In the genomic region with DNA sequence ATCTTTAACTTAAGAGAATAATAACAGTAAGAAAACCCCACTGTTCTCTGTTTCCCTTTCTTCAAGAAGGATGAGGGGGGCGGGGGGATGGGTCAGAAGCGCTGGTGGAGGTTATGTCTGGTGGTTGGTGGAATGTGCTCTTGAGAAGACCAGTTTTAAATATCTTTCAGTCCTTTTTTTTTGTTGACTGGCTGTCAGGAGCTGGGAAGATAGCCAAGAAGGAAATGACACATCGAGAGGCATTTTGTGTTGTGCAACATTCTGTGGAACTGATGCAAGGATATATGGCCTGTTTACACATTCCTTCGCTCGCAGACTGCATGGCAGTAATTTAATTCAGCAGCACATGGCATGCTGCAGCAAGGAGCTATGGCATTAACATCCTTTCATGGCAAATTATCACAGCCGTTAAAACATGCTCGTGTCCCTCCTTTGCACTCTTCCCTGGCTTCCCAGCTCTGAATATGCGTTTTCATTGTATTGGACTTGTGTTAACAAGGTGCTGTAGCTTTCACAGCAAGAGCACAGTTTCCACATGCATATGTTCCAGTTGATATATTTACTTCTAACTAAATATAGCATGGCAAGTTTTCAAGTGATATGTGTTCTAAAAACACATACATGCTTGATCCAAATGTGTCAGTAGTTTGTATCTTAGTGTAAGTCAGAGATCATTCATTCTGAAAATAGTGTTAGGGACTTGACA, we compare ENCODE assay signal across 1 cellular context.
TF ChIP-seq lines count a peak whose summit lies in the region.

No MANE protein-coding gene starts in this region.

TF ChIP-seq in K562, 482 proteins besides CTCF, POLR2A, EP300 and RAD21 (continued from another document and continues in another):
- TF ChIP-seq, protein P1, sequence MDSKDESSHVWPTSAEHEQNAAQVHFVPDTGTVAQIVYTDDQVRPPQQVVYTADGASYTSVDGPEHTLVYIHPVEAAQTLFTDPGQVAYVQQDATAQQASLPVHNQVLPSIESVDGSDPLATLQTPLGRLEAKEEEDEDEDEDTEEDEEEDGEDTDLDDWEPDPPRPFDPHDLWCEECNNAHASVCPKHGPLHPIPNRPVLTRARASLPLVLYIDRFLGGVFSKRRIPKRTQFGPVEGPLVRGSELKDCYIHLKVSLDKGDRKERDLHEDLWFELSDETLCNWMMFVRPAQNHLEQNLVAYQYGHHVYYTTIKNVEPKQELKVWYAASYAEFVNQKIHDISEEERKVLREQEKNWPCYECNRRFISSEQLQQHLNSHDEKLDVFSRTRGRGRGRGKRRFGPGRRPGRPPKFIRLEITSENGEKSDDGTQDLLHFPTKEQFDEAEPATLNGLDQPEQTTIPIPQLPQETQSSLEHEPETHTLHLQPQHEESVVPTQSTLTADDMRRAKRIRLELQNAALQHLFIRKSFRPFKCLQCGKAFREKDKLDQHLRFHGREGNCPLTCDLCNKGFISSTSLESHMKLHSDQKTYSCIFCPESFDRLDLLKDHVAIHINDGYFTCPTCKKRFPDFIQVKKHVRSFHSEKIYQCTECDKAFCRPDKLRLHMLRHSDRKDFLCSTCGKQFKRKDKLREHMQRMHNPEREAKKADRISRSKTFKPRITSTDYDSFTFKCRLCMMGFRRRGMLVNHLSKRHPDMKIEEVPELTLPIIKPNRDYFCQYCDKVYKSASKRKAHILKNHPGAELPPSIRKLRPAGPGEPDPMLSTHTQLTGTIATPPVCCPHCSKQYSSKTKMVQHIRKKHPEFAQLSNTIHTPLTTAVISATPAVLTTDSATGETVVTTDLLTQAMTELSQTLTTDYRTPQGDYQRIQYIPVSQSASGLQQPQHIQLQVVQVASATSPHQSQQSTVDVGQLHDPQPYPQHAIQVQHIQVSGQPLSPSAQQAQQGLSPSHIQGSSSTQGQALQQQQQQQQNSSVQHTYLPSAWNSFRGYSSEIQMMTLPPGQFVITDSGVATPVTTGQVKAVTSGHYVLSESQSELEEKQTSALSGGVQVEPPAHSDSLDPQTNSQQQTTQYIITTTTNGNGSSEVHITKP (IDR thresholded peaks at IDR 0.05; ENCODE audit: partially characterized antibody): no peak
- TF ChIP-seq GATAD2A (IDR thresholded peaks at IDR 0.05) (no peak), ZNF584 (CRISPR knock-in tag; IDR thresholded peaks at IDR 0.05; ENCODE audit: low read depth) (peak; percentile 92), TCFL5 (CRISPR knock-in tag; conservative IDR thresholded peaks at IDR 0.05) (no peak), CC2D1A (IDR thresholded peaks at IDR 0.05) (peak; percentile 48; the same call in 1 of the 2 replicates), ZNF212 (CRISPR knock-in tag; IDR thresholded peaks at IDR 0.05) (no peak), POLR2AphosphoS5 (IDR thresholded peaks at IDR 0.05; ENCODE audit: control insufficient read depth, insufficient read depth, low read depth, low read length) (peak; percentile 62; the same call in 1 of the 2 replicates), ZNF444 (CRISPR knock-in tag; IDR thresholded peaks at IDR 0.05) (no peak), DACH1 (IDR thresholded peaks at IDR 0.05; ENCODE audit: partially characterized antibody) (peak; percentile 97), NR2C2 (CRISPR knock-in tag; IDR thresholded peaks at IDR 0.05) (no peak), NR2C2 (tag; IDR thresholded peaks at IDR 0.05) (peak; percentile 77), ZNF583 (CRISPR knock-in tag; IDR thresholded peaks at IDR 0.05) (no peak), ZNF695 (CRISPR knock-in tag; IDR thresholded peaks at IDR 0.05) (no peak), NCOA2 (IDR thresholded peaks at IDR 0.05; ENCODE audit: partially characterized antibody in 2 of 2) (peak in 1 of 2 experiments; percentile 13), TCF3 (CRISPR knock-in tag; IDR thresholded peaks at IDR 0.05) (peak; percentile 43; the same call in 1 of the 2 replicates), ILK (tag; IDR thresholded peaks at IDR 0.05; ENCODE audit: borderline replicate concordance, low read depth) (no peak), MCM5 (IDR thresholded peaks at IDR 0.05; ENCODE audit: low read depth) (no peak), ZFPM2 (CRISPR knock-in tag; IDR thresholded peaks at IDR 0.05) (no peak), ESRRA (IDR thresholded peaks at IDR 0.05; ENCODE audit: borderline replicate concordance, low read depth) (0 out of 2 replicates have a peak, but pooled peaks have one; percentile 42), NFRKB (IDR thresholded peaks at IDR 0.05; ENCODE audit: low read depth) (peak; percentile 97), CBFA2T2 (conservative IDR thresholded peaks at IDR 0.05) (no peak), ZNF347 (CRISPR knock-in tag; IDR thresholded peaks at IDR 0.05; ENCODE audit: low read depth) (no peak), SP1 (CRISPR knock-in tag; IDR thresholded peaks at IDR 0.05) (no peak), RHOXF2B (CRISPR knock-in tag; conservative IDR thresholded peaks at IDR 0.05) (peak; percentile 56; the same call in 1 of the 2 replicates), POLR2B (IDR thresholded peaks at IDR 0.05; ENCODE audit: low read depth, partially characterized antibody) (peak; percentile 61), MECOM (CRISPR knock-in tag; IDR thresholded peaks at IDR 0.05) (peak; percentile 90)
- TF ChIP-seq, protein P2, sequence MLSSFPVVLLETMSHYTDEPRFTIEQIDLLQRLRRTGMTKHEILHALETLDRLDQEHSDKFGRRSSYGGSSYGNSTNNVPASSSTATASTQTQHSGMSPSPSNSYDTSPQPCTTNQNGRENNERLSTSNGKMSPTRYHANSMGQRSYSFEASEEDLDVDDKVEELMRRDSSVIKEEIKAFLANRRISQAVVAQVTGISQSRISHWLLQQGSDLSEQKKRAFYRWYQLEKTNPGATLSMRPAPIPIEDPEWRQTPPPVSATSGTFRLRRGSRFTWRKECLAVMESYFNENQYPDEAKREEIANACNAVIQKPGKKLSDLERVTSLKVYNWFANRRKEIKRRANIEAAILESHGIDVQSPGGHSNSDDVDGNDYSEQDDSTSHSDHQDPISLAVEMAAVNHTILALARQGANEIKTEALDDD (IDR thresholded peaks at IDR 0.05): peak; percentile 96
- TF ChIP-seq, protein P3, sequence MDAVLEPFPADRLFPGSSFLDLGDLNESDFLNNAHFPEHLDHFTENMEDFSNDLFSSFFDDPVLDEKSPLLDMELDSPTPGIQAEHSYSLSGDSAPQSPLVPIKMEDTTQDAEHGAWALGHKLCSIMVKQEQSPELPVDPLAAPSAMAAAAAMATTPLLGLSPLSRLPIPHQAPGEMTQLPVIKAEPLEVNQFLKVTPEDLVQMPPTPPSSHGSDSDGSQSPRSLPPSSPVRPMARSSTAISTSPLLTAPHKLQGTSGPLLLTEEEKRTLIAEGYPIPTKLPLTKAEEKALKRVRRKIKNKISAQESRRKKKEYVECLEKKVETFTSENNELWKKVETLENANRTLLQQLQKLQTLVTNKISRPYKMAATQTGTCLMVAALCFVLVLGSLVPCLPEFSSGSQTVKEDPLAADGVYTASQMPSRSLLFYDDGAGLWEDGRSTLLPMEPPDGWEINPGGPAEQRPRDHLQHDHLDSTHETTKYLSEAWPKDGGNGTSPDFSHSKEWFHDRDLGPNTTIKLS (IDR thresholded peaks at IDR 0.05; ENCODE audit: borderline replicate concordance, low read depth): peak; percentile 63; the same call in 1 of the 2 replicates
- TF ChIP-seq, protein P4, sequence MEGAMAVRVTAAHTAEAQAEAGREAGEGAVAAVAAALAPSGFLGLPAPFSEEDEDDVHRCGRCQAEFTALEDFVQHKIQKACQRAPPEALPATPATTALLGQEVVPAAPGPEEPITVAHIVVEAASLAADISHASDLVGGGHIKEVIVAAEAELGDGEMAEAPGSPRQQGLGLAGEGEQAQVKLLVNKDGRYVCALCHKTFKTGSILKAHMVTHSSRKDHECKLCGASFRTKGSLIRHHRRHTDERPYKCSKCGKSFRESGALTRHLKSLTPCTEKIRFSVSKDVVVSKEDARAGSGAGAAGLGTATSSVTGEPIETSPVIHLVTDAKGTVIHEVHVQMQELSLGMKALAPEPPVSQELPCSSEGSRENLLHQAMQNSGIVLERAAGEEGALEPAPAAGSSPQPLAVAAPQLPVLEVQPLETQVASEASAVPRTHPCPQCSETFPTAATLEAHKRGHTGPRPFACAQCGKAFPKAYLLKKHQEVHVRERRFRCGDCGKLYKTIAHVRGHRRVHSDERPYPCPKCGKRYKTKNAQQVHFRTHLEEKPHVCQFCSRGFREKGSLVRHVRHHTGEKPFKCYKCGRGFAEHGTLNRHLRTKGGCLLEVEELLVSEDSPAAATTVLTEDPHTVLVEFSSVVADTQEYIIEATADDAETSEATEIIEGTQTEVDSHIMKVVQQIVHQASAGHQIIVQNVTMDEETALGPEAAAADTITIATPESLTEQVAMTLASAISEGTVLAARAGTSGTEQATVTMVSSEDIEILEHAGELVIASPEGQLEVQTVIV (CRISPR knock-in tag; IDR thresholded peaks at IDR 0.05; ENCODE audit: borderline replicate concordance): no peak
- TF ChIP-seq, protein P5, sequence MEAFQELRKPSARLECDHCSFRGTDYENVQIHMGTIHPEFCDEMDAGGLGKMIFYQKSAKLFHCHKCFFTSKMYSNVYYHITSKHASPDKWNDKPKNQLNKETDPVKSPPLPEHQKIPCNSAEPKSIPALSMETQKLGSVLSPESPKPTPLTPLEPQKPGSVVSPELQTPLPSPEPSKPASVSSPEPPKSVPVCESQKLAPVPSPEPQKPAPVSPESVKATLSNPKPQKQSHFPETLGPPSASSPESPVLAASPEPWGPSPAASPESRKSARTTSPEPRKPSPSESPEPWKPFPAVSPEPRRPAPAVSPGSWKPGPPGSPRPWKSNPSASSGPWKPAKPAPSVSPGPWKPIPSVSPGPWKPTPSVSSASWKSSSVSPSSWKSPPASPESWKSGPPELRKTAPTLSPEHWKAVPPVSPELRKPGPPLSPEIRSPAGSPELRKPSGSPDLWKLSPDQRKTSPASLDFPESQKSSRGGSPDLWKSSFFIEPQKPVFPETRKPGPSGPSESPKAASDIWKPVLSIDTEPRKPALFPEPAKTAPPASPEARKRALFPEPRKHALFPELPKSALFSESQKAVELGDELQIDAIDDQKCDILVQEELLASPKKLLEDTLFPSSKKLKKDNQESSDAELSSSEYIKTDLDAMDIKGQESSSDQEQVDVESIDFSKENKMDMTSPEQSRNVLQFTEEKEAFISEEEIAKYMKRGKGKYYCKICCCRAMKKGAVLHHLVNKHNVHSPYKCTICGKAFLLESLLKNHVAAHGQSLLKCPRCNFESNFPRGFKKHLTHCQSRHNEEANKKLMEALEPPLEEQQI (IDR thresholded peaks at IDR 0.05): peak; percentile 69
- TF ChIP-seq, protein P6, sequence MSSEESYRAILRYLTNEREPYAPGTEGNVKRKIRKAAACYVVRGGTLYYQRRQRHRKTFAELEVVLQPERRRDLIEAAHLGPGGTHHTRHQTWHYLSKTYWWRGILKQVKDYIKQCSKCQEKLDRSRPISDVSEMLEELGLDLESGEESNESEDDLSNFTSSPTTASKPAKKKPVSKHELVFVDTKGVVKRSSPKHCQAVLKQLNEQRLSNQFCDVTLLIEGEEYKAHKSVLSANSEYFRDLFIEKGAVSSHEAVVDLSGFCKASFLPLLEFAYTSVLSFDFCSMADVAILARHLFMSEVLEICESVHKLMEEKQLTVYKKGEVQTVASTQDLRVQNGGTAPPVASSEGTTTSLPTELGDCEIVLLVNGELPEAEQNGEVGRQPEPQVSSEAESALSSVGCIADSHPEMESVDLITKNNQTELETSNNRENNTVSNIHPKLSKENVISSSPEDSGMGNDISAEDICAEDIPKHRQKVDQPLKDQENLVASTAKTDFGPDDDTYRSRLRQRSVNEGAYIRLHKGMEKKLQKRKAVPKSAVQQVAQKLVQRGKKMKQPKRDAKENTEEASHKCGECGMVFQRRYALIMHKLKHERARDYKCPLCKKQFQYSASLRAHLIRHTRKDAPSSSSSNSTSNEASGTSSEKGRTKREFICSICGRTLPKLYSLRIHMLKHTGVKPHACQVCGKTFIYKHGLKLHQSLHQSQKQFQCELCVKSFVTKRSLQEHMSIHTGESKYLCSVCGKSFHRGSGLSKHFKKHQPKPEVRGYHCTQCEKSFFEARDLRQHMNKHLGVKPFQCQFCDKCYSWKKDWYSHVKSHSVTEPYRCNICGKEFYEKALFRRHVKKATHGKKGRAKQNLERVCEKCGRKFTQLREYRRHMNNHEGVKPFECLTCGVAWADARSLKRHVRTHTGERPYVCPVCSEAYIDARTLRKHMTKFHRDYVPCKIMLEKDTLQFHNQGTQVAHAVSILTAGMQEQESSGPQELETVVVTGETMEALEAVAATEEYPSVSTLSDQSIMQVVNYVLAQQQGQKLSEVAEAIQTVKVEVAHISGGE (CRISPR knock-in tag; IDR thresholded peaks at IDR 0.05): peak in 1 of 3 experiments; percentile 69; a peak in 2 of 6 replicates
- TF ChIP-seq, protein P7, sequence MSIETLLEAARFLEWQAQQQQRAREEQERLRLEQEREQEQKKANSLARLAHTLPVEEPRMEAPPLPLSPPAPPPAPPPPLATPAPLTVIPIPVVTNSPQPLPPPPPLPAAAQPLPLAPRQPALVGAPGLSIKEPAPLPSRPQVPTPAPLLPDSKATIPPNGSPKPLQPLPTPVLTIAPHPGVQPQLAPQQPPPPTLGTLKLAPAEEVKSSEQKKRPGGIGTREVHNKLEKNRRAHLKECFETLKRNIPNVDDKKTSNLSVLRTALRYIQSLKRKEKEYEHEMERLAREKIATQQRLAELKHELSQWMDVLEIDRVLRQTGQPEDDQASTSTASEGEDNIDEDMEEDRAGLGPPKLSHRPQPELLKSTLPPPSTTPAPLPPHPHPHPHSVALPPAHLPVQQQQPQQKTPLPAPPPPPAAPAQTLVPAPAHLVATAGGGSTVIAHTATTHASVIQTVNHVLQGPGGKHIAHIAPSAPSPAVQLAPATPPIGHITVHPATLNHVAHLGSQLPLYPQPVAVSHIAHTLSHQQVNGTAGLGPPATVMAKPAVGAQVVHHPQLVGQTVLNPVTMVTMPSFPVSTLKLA (conservative IDR thresholded peaks at IDR 0.05): peak; percentile 90 to 93
- TF ChIP-seq, protein P8, sequence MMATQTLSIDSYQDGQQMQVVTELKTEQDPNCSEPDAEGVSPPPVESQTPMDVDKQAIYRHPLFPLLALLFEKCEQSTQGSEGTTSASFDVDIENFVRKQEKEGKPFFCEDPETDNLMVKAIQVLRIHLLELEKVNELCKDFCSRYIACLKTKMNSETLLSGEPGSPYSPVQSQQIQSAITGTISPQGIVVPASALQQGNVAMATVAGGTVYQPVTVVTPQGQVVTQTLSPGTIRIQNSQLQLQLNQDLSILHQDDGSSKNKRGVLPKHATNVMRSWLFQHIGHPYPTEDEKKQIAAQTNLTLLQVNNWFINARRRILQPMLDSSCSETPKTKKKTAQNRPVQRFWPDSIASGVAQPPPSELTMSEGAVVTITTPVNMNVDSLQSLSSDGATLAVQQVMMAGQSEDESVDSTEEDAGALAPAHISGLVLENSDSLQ (IDR thresholded peaks at IDR 0.05): peak; percentile 96
- TF ChIP-seq, protein P9, sequence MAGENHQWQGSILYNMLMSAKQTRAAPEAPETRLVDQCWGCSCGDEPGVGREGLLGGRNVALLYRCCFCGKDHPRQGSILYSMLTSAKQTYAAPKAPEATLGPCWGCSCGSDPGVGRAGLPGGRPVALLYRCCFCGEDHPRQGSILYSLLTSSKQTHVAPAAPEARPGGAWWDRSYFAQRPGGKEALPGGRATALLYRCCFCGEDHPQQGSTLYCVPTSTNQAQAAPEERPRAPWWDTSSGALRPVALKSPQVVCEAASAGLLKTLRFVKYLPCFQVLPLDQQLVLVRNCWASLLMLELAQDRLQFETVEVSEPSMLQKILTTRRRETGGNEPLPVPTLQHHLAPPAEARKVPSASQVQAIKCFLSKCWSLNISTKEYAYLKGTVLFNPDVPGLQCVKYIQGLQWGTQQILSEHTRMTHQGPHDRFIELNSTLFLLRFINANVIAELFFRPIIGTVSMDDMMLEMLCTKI (IDR thresholded peaks at IDR 0.05; ENCODE audit: partially characterized antibody): no peak
